Comparison of ENCODE assay signal across 8 cellular contexts in the genomic region with DNA sequence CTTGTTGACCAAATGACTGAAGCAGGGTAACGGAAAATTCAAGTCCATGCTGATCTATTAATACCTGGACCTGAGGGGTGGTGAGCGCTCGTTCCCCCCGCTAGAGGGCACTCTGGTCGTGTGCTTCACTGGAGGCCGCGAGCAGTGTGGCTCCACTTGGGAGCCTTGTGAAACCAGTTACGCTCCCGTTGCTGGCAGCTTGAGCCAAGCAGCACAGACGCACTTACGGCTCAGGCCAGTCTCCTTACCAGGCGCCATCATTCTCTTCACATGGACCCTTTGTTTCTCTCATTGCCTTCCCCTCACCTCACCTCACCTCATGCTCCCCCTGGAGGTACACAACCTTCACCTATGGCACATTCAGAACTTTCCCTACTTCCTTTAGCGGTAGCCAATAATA. TPM values are rescaled to one million over a fixed set of nuclear protein-coding genes. Genes with fewer than 3 reads are reported as not detected.
A peak's percentile ranks its signal among the peaks of the same experiment; 100 is the strongest.
DNase-seq lines count a peak whose midpoint lies in the region; ATAC-seq and TF ChIP-seq lines count a peak whose summit lies in the region.

No MANE protein-coding gene starts in this region.

- POLR2A ChIA-PET in HEK293 (lab: Yijun Ruan, JAX) (interaction anchor here (0.8 kb wide), 1 partner anchor 325 kb away, joined by 3 read pairs; no protein-coding TSS in a partner anchor), SK-N-SH (lab: Yijun Ruan, JAX) (no interaction called here)

- TF ChIP-seq CTCF in HEK293 (tag by site-specific recombination; IDR thresholded peaks at IDR 0.05) = peak; percentile 91
- TF ChIP-seq CTCF in SK-N-SH (IDR thresholded peaks at IDR 0.05) = peak; percentile 93
- TF ChIP-seq CTCF in upper lobe of right lung (IDR thresholded peaks at IDR 0.05) = peak; percentile 86

- H3K9me2 ChIP-seq in SK-N-SH = no peaks in the 10 kb centered on the region

- H3K79me2 ChIP-seq in SK-N-SH (ENCODE audit: insufficient read depth) = no peaks in the 10 kb centered on the region

- no peak for TF ChIP-seq EP300 in SK-N-SH (IDR thresholded peaks at IDR 0.05; ENCODE audit: borderline replicate concordance in 1 of 2, low read depth in 1 of 2, low read length in 1 of 2)

- no peaks in the 10 kb centered on the region for H4K20me1 ChIP-seq in SK-N-SH (ENCODE audit: insufficient read depth)

- H3K4me2 ChIP-seq in SK-N-SH = no peak overlapping the region; the same call in 1 of the 2 replicates

- peak overlapping the region; percentile 89 for H2AFZ ChIP-seq in SK-N-SH (ENCODE audit: low read depth)

- WGBS in SK-N-SH (ENCODE audit: low lambda C conversion rate) = 24% methylated on average over 6 of the region's 13 CpGs

- peak; percentile 99 for TF ChIP-seq RAD21 in SK-N-SH (IDR thresholded peaks at IDR 0.05; ENCODE audit: low read length)

- intact Hi-C loops in upper lobe of right lung (cut with DNase I) = loop anchor here (5.0 kb wide), 1 partner anchor 458 kb away; no protein-coding TSS in a partner anchor

- H3K36me3 ChIP-seq in HEK293 (ENCODE audit: control insufficient read depth in 2 of 2, insufficient read depth in 1 of 2, low read length in 2 of 2) (no peaks in the 10 kb centered on the region), SK-N-SH (replicated peaks in 1 of 2; ENCODE audit: control insufficient read depth in 1 of 2, insufficient read depth in 2 of 2, low read length in 1 of 2) (no peaks in the 10 kb centered on the region), upper lobe of right lung (no peaks in the 10 kb centered on the region)

- ATAC-seq in upper lobe of right lung = peak; percentile 98

- peaks cover 34% of the 10 kb centered on the region for H3F3A ChIP-seq in SK-N-SH (replicated peaks; ENCODE audit: insufficient read depth)

- no peaks in the 10 kb centered on the region for H3K4me1 ChIP-seq in HEK293 (ENCODE audit: control insufficient read depth, insufficient read depth, low read length)
- peaks cover 5 to 20% of the 10 kb centered on the region in 2 experiments; a peak in 2 of 4 replicates for H3K4me1 ChIP-seq in SK-N-SH (ENCODE audit: control insufficient read depth in 1 of 2, insufficient read depth in 2 of 2, low read depth in 1 of 2, low read length in 1 of 2)
- no peaks in the 10 kb centered on the region for H3K4me1 ChIP-seq in upper lobe of right lung

- H3K4me3 ChIP-seq in HEK293 (ENCODE audit: low read depth, low read length) (no peak overlapping the region), SK-N-SH (ENCODE audit: low read depth in 2 of 2, low read length in 1 of 2) (no peak overlapping the region; a peak in 1 of 4 replicates), upper lobe of right lung (no peak overlapping the region)

- CTCF ChIA-PET in HEK293 (lab: Yijun Ruan, JAX) = interaction anchor here (0.6 to 8.7 kb wide), 24 partner anchors 10 to 633 kb away, joined by 3 to 179 read pairs (median 4); no protein-coding TSS in a partner anchor
- CTCF ChIA-PET in SK-N-SH (lab: Yijun Ruan, JAX) = interaction anchor here (0.6 to 8.7 kb wide), 58 partner anchors 10 to 633 kb away, joined by 3 to 280 read pairs (median 5); no protein-coding TSS in a partner anchor

- H3K27me3 ChIP-seq in SK-N-SH (ENCODE audit: insufficient read depth) (no peaks in the 10 kb centered on the region), upper lobe of right lung (peaks cover 7% of the 10 kb centered on the region)

- DNase-seq in G401 (ENCODE audit: low spot score) (peak; percentile 65), NCI-H1092 (lab: John Stamatoyannopoulos, UW) (peak; percentile 83), SK-N-SH (peak; percentile 87), glomerular visceral epithelial cell (ENCODE audit: extremely low spot score) (peak; percentile 93), pons (ENCODE audit: low spot score) (peak; percentile 79), upper lobe of right lung (peak; percentile 89)
- DNase-seq in activated naive CD4-positive, alpha-beta T cell treated with anti-CD3 and anti-CD28 coated beads, Interleukin-2, amount 50 U/mL, for 16 hours = peak; percentile 47

- H3K9me3 ChIP-seq in HEK293 (ENCODE audit: control insufficient read depth, insufficient read depth, low read depth, low read length) (no peaks in the 10 kb centered on the region), SK-N-SH (no peaks in the 10 kb centered on the region), upper lobe of right lung (no peaks in the 10 kb centered on the region)

- H3K27ac ChIP-seq in HEK293 (ENCODE audit: extremely low read depth, low read depth, low read length) (no peak overlapping the region), SK-N-SH (ENCODE audit: low read depth in 2 of 2, low read length in 1 of 2) (peak overlapping the region; percentile 16 to 60; a peak in 3 of 4 replicates), upper lobe of right lung (no peak overlapping the region)

- in situ Hi-C loops in G401 (cut with HindIII; ENCODE audit: low sequenced_read_pairs) = loop anchor here (25.0 kb wide), 1 partner anchor 323 kb away; no protein-coding TSS in a partner anchor

- H3K9ac ChIP-seq in SK-N-SH = peak overlapping the region; percentile 37

TF ChIP-seq in HEK293, 187 proteins besides CTCF, POLR2A, EP300 and RAD21 (continues in another document):
- no peak for TF ChIP-seq ZNF571 (tag by site-specific recombination; IDR thresholded peaks at IDR 0.05)
- no peak for TF ChIP-seq ZNF266 (tag by site-specific recombination; IDR thresholded peaks at IDR 0.05; ENCODE audit: low read depth)
- TF ChIP-seq WT1 (tag by site-specific recombination; IDR thresholded peaks at IDR 0.05) = no peak
- no peak for TF ChIP-seq ZNF341 (tag by site-specific recombination; IDR thresholded peaks at IDR 0.05; ENCODE audit: low read depth)
- no peak for TF ChIP-seq KLF16 (tag by site-specific recombination; IDR thresholded peaks at IDR 0.05)
- no peak for TF ChIP-seq ZNF146 (tag by site-specific recombination; IDR thresholded peaks at IDR 0.05)
- TF ChIP-seq ZNF677 (tag by site-specific recombination; IDR thresholded peaks at IDR 0.05) = no peak
- no peak for TF ChIP-seq KLF10 (tag by site-specific recombination; IDR thresholded peaks at IDR 0.05)
- no peak for TF ChIP-seq ZNF10 (tag by site-specific recombination; IDR thresholded peaks at IDR 0.05)
- TF ChIP-seq KLF9 (tag by site-specific recombination; IDR thresholded peaks at IDR 0.05; ENCODE audit: low read depth) = no peak
- TF ChIP-seq HOXD13 (CRISPR knock-in tag; IDR thresholded peaks at IDR 0.05; ENCODE audit: borderline replicate concordance) = no peak
- no peak for TF ChIP-seq ZNF585B (tag by site-specific recombination; IDR thresholded peaks at IDR 0.05)
- no peak for TF ChIP-seq ZNF394 (tag by site-specific recombination; IDR thresholded peaks at IDR 0.05; ENCODE audit: borderline replicate concordance)
- TF ChIP-seq ZFP3 (tag by site-specific recombination; IDR thresholded peaks at IDR 0.05; ENCODE audit: low read depth) = no peak
- TF ChIP-seq ZNF624 (tag by site-specific recombination; IDR thresholded peaks at IDR 0.05) = no peak
- no peak for TF ChIP-seq ZNF366 (tag by site-specific recombination; conservative IDR thresholded peaks at IDR 0.05)
- no peak for TF ChIP-seq ZNF184 (tag by site-specific recombination; IDR thresholded peaks at IDR 0.05)
- TF ChIP-seq KLF7 (tag by site-specific recombination; IDR thresholded peaks at IDR 0.05; ENCODE audit: borderline replicate concordance) = no peak

TF ChIP-seq in SK-N-SH, 30 proteins besides CTCF, POLR2A, EP300 and RAD21:
- TF ChIP-seq YY1 (IDR thresholded peaks at IDR 0.05; ENCODE audit: low read depth) (peak; percentile 64; the same call in 1 of the 2 replicates), RFX5 (IDR thresholded peaks at IDR 0.05; ENCODE audit: low read length) (peak; percentile 35; the same call in 1 of the 2 replicates), SMC3 (IDR thresholded peaks at IDR 0.05; ENCODE audit: low read depth, low read length) (peak; percentile 100), NRF1 (IDR thresholded peaks at IDR 0.05; ENCODE audit: low read depth, low read length) (peak; percentile 42; the same call in 1 of the 2 replicates), SIN3A (IDR thresholded peaks at IDR 0.05; ENCODE audit: borderline replicate concordance, low read depth, low read length) (0 out of 2 replicates have a peak, but pooled peaks have one; percentile 37), CHD2 (IDR thresholded peaks at IDR 0.05; ENCODE audit: low read length, partially characterized antibody) (peak; percentile 22), FOXM1 (IDR thresholded peaks at IDR 0.05; ENCODE audit: low read depth) (no peak)
- TF ChIP-seq, protein P1, sequence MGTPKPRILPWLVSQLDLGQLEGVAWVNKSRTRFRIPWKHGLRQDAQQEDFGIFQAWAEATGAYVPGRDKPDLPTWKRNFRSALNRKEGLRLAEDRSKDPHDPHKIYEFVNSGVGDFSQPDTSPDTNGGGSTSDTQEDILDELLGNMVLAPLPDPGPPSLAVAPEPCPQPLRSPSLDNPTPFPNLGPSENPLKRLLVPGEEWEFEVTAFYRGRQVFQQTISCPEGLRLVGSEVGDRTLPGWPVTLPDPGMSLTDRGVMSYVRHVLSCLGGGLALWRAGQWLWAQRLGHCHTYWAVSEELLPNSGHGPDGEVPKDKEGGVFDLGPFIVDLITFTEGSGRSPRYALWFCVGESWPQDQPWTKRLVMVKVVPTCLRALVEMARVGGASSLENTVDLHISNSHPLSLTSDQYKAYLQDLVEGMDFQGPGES (IDR thresholded peaks at IDR 0.05; ENCODE audit: low read depth, low read length) = no peak
- TF ChIP-seq, protein P2, sequence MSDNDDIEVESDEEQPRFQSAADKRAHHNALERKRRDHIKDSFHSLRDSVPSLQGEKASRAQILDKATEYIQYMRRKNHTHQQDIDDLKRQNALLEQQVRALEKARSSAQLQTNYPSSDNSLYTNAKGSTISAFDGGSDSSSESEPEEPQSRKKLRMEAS (IDR thresholded peaks at IDR 0.05; ENCODE audit: low read depth) = peak; percentile 66; the same call in 1 of the 2 replicates
- TF ChIP-seq, protein P3, sequence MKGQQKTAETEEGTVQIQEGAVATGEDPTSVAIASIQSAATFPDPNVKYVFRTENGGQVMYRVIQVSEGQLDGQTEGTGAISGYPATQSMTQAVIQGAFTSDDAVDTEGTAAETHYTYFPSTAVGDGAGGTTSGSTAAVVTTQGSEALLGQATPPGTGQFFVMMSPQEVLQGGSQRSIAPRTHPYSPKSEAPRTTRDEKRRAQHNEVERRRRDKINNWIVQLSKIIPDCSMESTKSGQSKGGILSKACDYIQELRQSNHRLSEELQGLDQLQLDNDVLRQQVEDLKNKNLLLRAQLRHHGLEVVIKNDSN (IDR thresholded peaks at IDR 0.05; ENCODE audit: borderline replicate concordance, low read depth) = no peak
TF ChIP-seq in SK-N-SH: peak in this region for 7.

RNA-seq across cellular contexts. Expression of a gene that starts 49.7 kb away (rescaled TPM):
- total RNA-seq in G401 (2014; rRNA removed; shearing (Covaris generic)) = not detected in 2 replicates
- 0.21 and 0.23 TPM in 2 replicates for polyA plus RNA-seq in SK-N-SH (2012; rRNA removed)
- 0.28 and 0.50 TPM in 2 replicates for polyA plus RNA-seq in SK-N-SH (2012; cell fraction: cytosol; rRNA removed)
- 0.13 and 0.20 TPM in 2 replicates for polyA plus RNA-seq in SK-N-SH (2012; cell fraction: nucleus; rRNA removed)
- 6.1 TPM for total RNA-seq in upper lobe of right lung

Comparison
In these comparisons a context has a peak if more than half of its experiments do, and no peak if none do; other contexts are left out.
1. H3K27ac ChIP-seq: peak in SK-N-SH (2 of 2); none in HEK293 (single experiment) and upper lobe of right lung (single experiment).
2. Peak in every context shown above with its lines, with median percentiles within 50 percentile points of each other: DNase-seq and CTCF ChIP-seq.